In the genomic region with DNA sequence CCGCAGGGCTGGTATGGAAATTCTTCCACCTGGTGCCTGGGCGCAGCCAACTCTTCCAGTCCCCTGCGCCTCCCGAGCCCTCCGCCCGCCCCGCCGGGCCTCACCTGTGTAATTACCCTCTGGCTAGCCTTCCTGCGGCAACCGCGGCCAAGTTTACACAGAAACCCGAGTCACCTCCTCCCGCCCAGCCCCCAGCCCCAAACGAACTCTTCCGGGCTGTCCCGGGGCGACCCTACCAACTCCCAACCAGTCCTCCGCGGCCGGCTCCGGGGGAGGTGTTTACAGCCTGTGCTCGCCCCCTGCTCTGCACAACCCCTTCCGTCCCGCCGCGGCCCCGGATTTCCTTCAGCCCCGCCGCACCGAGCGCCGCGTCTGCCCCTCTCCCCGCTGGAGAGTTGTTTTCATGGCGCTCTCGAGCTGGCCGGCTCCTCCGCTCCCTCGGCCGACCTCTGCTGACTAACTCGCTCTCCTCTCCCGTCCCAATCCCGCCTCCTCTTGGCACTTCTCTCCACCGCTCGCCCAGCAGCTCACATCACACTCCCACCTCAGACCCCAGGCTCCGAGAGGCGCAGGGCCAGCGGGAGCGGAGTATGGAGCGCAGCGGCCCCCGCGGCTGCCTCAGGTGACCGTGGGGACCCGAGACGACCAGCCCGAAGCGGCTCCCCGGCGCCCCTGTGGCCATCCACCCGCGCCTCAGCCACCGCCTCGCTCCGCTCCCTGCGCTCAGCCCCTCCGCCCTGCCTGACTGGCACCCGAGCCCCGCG, we compare ENCODE assay signal across 8 cellular contexts. TPM values are rescaled to one million over a fixed set of nuclear protein-coding genes. Genes with fewer than 3 reads are reported as not detected.
DNase-seq lines count a peak whose midpoint lies in the region; ATAC-seq, FAIRE-seq and TF ChIP-seq lines count a peak whose summit lies in the region.

No MANE protein-coding gene starts in this region.

- no peaks in the 10 kb centered on the region for H3K9me3 ChIP-seq in A549

- H3K4me1 Mint-ChIP-seq in activated T-cell treated with anti-CD3 and anti-CD28 coated beads, Interleukin-2, amount 50 U/mL, for 24 hours (ENCODE audit: low read depth), result peaks cover 56% of the 10 kb centered on the region
- H3K4me1 Mint-ChIP-seq in stimulated activated memory B cell treated with anti-CD40 and anti-IgM and Interleukin-4, amounts not matched to agents 10 μg/mL and 1 μg/mL and 100 μg/mL, for 72 hours, result peaks cover 42% of the 10 kb centered on the region

- no peak for TF ChIP-seq CTCF in A549 (IDR thresholded peaks at IDR 0.05)

- H3K27me3 Mint-ChIP-seq in activated T-cell treated with anti-CD3 and anti-CD28 coated beads, Interleukin-2, amount 50 U/mL, for 24 hours, result no peaks in the 10 kb centered on the region
- no peaks in the 10 kb centered on the region for H3K27me3 Mint-ChIP-seq in stimulated activated memory B cell treated with anti-CD40 and anti-IgM and Interleukin-4, amounts not matched to agents 10 μg/mL and 1 μg/mL and 100 μg/mL, for 72 hours

- CTCF ChIA-PET in A549 (lab: Yijun Ruan, JAX), result interaction anchor here (0.7 to 1.4 kb wide), 7 partner anchors 17 to 347 kb away, joined by 3 to 6 read pairs (median 3); no protein-coding TSS in a partner anchor

- H3K4me2 ChIP-seq in A549, result peak overlapping the region; percentile 96

- DNase-seq in A549 (ENCODE audit: low read depth in 1 of 2, low spot score in 1 of 2) (peak; percentile 40 to 64), NOMO-1 treated with DMSO at 0.1 percent for 48 hours (lab: John Stamatoyannopoulos, UW; ENCODE audit: unreplicated experiment) (peak; percentile 47), myocyte (ENCODE audit: low read depth) (peak; percentile 62)
- DNase-seq in activated T-cell treated with anti-CD3 and anti-CD28 coated beads, Interleukin-2, amount 50 U/mL, for 24 hours, result peak; percentile 71

- ATAC-seq in A549, result peak; percentile 81 to 84
- peak; percentile 5 for ATAC-seq in GM18508 (IDR thresholded peaks at IDR 0.05; ENCODE audit: insufficient read depth, unreplicated experiment)
- peak; percentile 8 for ATAC-seq in HG03095 (IDR thresholded peaks at IDR 0.05; ENCODE audit: unreplicated experiment)
- peak; percentile 68 for ATAC-seq in esophagus mucosa
- ATAC-seq in stimulated activated memory B cell treated with anti-CD40 and anti-IgM and Interleukin-4, amounts not matched to agents 10 μg/mL and 1 μg/mL and 100 μg/mL, for 72 hours, result peak; percentile 72

- TF ChIP-seq POLR2A in A549 (IDR thresholded peaks at IDR 0.05; ENCODE audit: low read length), result no peak

- peak overlapping the region; percentile 89 for H3K4me3 ChIP-seq in A549

- whole genome bisulfite sequencing in A549 (ENCODE audit: missing lambda C conversion rate), result 2% methylated on average over 52 of the region's 70 CpGs

- peak overlapping the region; percentile 69 to 89 for H3K27ac ChIP-seq in A549

- H3K4me3 Mint-ChIP-seq in activated T-cell treated with anti-CD3 and anti-CD28 coated beads, Interleukin-2, amount 50 U/mL, for 24 hours, result peak overlapping the region; percentile 99
- peak overlapping the region; percentile 96 for H3K4me3 Mint-ChIP-seq in stimulated activated memory B cell treated with anti-CD40 and anti-IgM and Interleukin-4, amounts not matched to agents 10 μg/mL and 1 μg/mL and 100 μg/mL, for 72 hours

- POLR2A ChIA-PET in A549 (lab: Yijun Ruan, JAX), result interaction anchor here (0.8 to 2.3 kb wide), 5 partner anchors 11 to 426 kb away, joined by 3 to 22 read pairs (median 3); partner anchors contain the start of genes ARPP19 and MYO5A

- H3K4me1 ChIP-seq in A549, result peaks cover 11% of the 10 kb centered on the region; the same call in 2 of the 3 replicates

- TF ChIP-seq EP300 in A549 (IDR thresholded peaks at IDR 0.05), result no peak

- peak overlapping the region; percentile 98 for H3K27ac Mint-ChIP-seq in activated T-cell treated with anti-CD3 and anti-CD28 coated beads, Interleukin-2, amount 50 U/mL, for 24 hours
- H3K27ac Mint-ChIP-seq in stimulated activated memory B cell treated with anti-CD40 and anti-IgM and Interleukin-4, amounts not matched to agents 10 μg/mL and 1 μg/mL and 100 μg/mL, for 72 hours, result peak overlapping the region; percentile 98

- FAIRE-seq in A549 (lab: Jason Lieb, UNC), result no peak

- TF ChIP-seq RAD21 in A549 (conservative IDR thresholded peaks at IDR 0.05 in 1 of 2, IDR thresholded peaks at IDR 0.05 in 1 of 2), result peak in 1 of 2 experiments; percentile 9; a peak in 2 of 5 replicates

- no peaks in the 10 kb centered on the region for H3K9me3 Mint-ChIP-seq in activated T-cell treated with anti-CD3 and anti-CD28 coated beads, Interleukin-2, amount 50 U/mL, for 24 hours
- no peaks in the 10 kb centered on the region for H3K9me3 Mint-ChIP-seq in stimulated activated memory B cell treated with anti-CD40 and anti-IgM and Interleukin-4, amounts not matched to agents 10 μg/mL and 1 μg/mL and 100 μg/mL, for 72 hours

- H3K36me3 Mint-ChIP-seq in activated T-cell treated with anti-CD3 and anti-CD28 coated beads, Interleukin-2, amount 50 U/mL, for 24 hours (ENCODE audit: low read depth), result peaks cover 38% of the 10 kb centered on the region
- peaks cover 16% of the 10 kb centered on the region for H3K36me3 Mint-ChIP-seq in stimulated activated memory B cell treated with anti-CD40 and anti-IgM and Interleukin-4, amounts not matched to agents 10 μg/mL and 1 μg/mL and 100 μg/mL, for 72 hours

TF ChIP-seq in A549, 52 proteins besides CTCF, POLR2A, EP300 and RAD21:
- no peak for TF ChIP-seq RARB (CRISPR knock-in tag; IDR thresholded peaks at IDR 0.05)
- TF ChIP-seq RCOR1 (IDR thresholded peaks at IDR 0.05; ENCODE audit: low read depth, low read length), result no peak
- TF ChIP-seq RFX5 (IDR thresholded peaks at IDR 0.05), result no peak
- TF ChIP-seq PHF8 (IDR thresholded peaks at IDR 0.05; ENCODE audit: borderline replicate concordance, low read depth), result peak; percentile 0; the same call in 1 of the 2 replicates
- TF ChIP-seq ZNF302 (CRISPR knock-in tag; IDR thresholded peaks at IDR 0.05), result no peak
- 0 out of 5 replicates have a peak, but pooled peaks of 1 of the 2 experiments have one; percentile 30 for TF ChIP-seq JUN (IDR thresholded peaks at IDR 0.05)
- no peak for TF ChIP-seq CBX2 (IDR thresholded peaks at IDR 0.05; ENCODE audit: borderline replicate concordance, low read depth)

RNA-seq across cellular contexts. Expression of gene ATOSA, which starts 0.5 kb away (rescaled TPM):
- 22.6 and 25.9 TPM in 2 replicates for polyA plus RNA-seq in A549 (2011; rRNA removed)
- 2.3 and 2.7 TPM in 2 replicates for polyA plus RNA-seq in A549 (2012; cell fraction: cytosol; rRNA removed)
- 3.5 and 5.2 TPM in 2 replicates for polyA plus RNA-seq in A549 (2012; cell fraction: nucleus; rRNA removed)
- polyA plus RNA-seq in A549 (2017; fragmentation: RNase III; extraction: RNeasy Plus Mini Kit Qiagen cat#74134 plus additional on column Dnase treatment), result 7.8 to 10.0 TPM (median 9.2 TPM) in 3 replicates
- 23.0 and 31.0 TPM in 2 replicates for polyA minus RNA-seq in A549 (2011; rRNA and poly(A)+ RNA removed)
- 44.1 TPM for total RNA-seq in esophagus mucosa
- 27.3 and 34.8 TPM in 2 replicates for total RNA-seq in myocyte
- 16.9 TPM for polyA plus RNA-seq in myocyte (2012)

Comparison
In these comparisons a context has a peak if more than half of its experiments do, and no peak if none do; other contexts are left out.
1. Peak in every context shown above with its lines: DNase-seq, ATAC-seq, H3K4me3 ChIP-seq and H3K27ac ChIP-seq.
2. ATAC-seq: peak in every context shown above with its lines; median percentile 82 in A549; 72 in stimulated activated memory B cell treated with anti-CD40 and anti-IgM and Interleukin-4, amounts not matched to agents 10 μg/mL and 1 μg/mL and 100 μg/mL, for 72 hours; 68 in esophagus mucosa; 8 in HG03095; 5 in GM18508.